ENCODE assay signal across 11 cellular contexts in the genomic region with DNA sequence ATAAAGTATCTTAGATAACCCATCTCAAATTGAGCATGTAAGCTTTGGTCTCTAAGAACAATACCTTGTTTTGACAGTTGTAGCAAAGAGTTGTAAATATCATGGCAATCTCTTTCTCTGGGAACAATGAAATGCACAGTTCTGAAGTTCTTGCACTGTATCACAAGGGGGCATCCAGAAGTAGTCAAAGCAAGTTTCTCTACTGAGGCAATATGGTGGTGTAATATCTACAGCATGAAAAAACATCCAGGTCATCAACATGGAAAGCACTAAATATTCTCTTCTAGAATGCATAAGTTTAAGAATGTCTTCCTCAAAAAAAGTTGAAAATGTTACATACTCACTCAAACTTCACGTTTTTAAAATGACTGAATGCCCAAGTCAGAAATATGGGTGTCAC. TPM values are rescaled to one million over a fixed set of nuclear protein-coding genes. Genes with fewer than 3 reads are reported as not detected.
DNase-seq lines count a peak whose midpoint lies in the region; ATAC-seq and TF ChIP-seq lines count a peak whose summit lies in the region.
"Had no signal": no experiment of that assay in that cellular context is flagged by ENCODE, and none has a peak within 500 bp of the region (broad histone marks: within the 10 kb centered on the region; RNA-seq: fewer than 3 reads in every experiment).

No MANE protein-coding gene starts in this region.

- H3F3A ChIP-seq in GM23248 (ENCODE audit: insufficient read depth) = no peaks in the 10 kb centered on the region

- H3K4me1 Mint-ChIP-seq in CD8-positive, alpha-beta T cell (ENCODE audit: low read depth) = peaks cover 16% of the 10 kb centered on the region
- H3K4me1 Mint-ChIP-seq in activated B cell treated with CpG ODN at 0.5 μM for 24 hours = no peaks in the 10 kb centered on the region

- H3K9me2 ChIP-seq in GM23248 (ENCODE audit: insufficient read depth) = no peaks in the 10 kb centered on the region

- no peak overlapping the region for H2AFZ ChIP-seq in GM23248

- peak; percentile 92 for ATAC-seq in CD8-positive, alpha-beta T cell
- peak; percentile 58 for ATAC-seq in activated B cell treated with CpG ODN at 0.5 μM for 24 hours (ENCODE audit: low read depth)
- peak in 2 of 4 donors; percentile 34 to 42 for ATAC-seq in right lobe of liver
- no peak for ATAC-seq in left colon

- no peaks in the 10 kb centered on the region for H4K20me1 ChIP-seq in GM23248 (ENCODE audit: insufficient read depth)

- H3K9me3 Mint-ChIP-seq in CD8-positive, alpha-beta T cell = no peaks in the 10 kb centered on the region
- no peaks in the 10 kb centered on the region for H3K9me3 Mint-ChIP-seq in activated B cell treated with CpG ODN at 0.5 μM for 24 hours

- peaks cover 29% of the 10 kb centered on the region for H3K36me3 ChIP-seq in CD8-positive, alpha-beta T cell (ENCODE audit: insufficient read depth, low read length)
- peaks cover 29% of the 10 kb centered on the region for H3K36me3 ChIP-seq in GM23248 (ENCODE audit: low read depth)
- peaks cover 0 to 28% (median 7%) of the 10 kb centered on the region in 4 donors for H3K36me3 ChIP-seq in right lobe of liver
- peaks cover 18% of the 10 kb centered on the region for H3K36me3 ChIP-seq in MG63
- H3K36me3 ChIP-seq in prostate gland = peaks cover 0 to 4% of the 10 kb centered on the region in 2 donors

- no peak overlapping the region for H3K27ac ChIP-seq in CD8-positive, alpha-beta T cell (ENCODE audit: low read depth, low read length)
- H3K27ac ChIP-seq in GM23248 (no peak overlapping the region), right lobe of liver (no peak overlapping the region), prostate gland (no peak overlapping the region)

- intact Hi-C loops in CD8-positive, alpha-beta T cell (cut with DNase I, micrococcal nuclease) = loop anchor here (2.0 to 5.0 kb wide), 3 partner anchors 19 to 55 kb away; partner anchors contain the start of genes MTMR6 (in 2 of the 2) and NUP58 (in 2 of the 2)
- intact Hi-C loops in activated B cell treated with CpG ODN at 0.5 μM for 24 hours (cut with micrococcal nuclease) = loop anchor here (1.0 to 5.0 kb wide), 3 partner anchors 20 to 108 kb away; partner anchors contain the start of genes MTMR6 and NUP58
- intact Hi-C loops in right lobe of liver (cut with DNase I) = no loop called here
- intact Hi-C loops in prostate gland (cut with DNase I) = no loop called here
- intact Hi-C loops in left colon (cut with DNase I, micrococcal nuclease) = no loop called here

- TF ChIP-seq CTCF in CD8-positive, alpha-beta T cell (IDR thresholded peaks at IDR 0.05) = no peak
- no peak for TF ChIP-seq CTCF in activated B cell treated with CpG ODN at 0.5 μM for 24 hours (IDR thresholded peaks at IDR 0.05)
- TF ChIP-seq CTCF in right lobe of liver (IDR thresholded peaks at IDR 0.05) = peak in 3 of 4 donors; percentile 5 to 17 (median 9)
- TF ChIP-seq CTCF in prostate gland (IDR thresholded peaks at IDR 0.05) = no peak

- in situ Hi-C loops in GM23248 (cut with MboI) = no loop called here

- peak overlapping the region; percentile 3 for H3K27ac Mint-ChIP-seq in CD8-positive, alpha-beta T cell
- H3K27ac Mint-ChIP-seq in activated B cell treated with CpG ODN at 0.5 μM for 24 hours = no peak overlapping the region

- no peaks in the 10 kb centered on the region for H3K9me3 ChIP-seq in CD8-positive, alpha-beta T cell (ENCODE audit: low read length)
- H3K9me3 ChIP-seq in GM23248 (ENCODE audit: low read depth) (no peaks in the 10 kb centered on the region), right lobe of liver (no peaks in the 10 kb centered on the region), MG63 (no peaks in the 10 kb centered on the region; the same call in 1 of the 2 replicates), prostate gland (no peaks in the 10 kb centered on the region)

- no peak overlapping the region for H3K4me3 Mint-ChIP-seq in CD8-positive, alpha-beta T cell
- H3K4me3 Mint-ChIP-seq in activated B cell treated with CpG ODN at 0.5 μM for 24 hours = no peak overlapping the region

- POLR2A ChIA-PET in CD8-positive, alpha-beta T cell (lab: Charles Lee) = no interaction called here
- POLR2A ChIA-PET in activated B cell treated with CpG ODN at 0.5 μM for 24 hours (lab: Charles Lee) = no interaction called here

- no peaks in the 10 kb centered on the region for H3K27me3 ChIP-seq in CD8-positive, alpha-beta T cell (ENCODE audit: insufficient read depth, low read length)
- H3K27me3 ChIP-seq in GM23248 (replicated peaks; ENCODE audit: insufficient read depth) (no peaks in the 10 kb centered on the region), right lobe of liver (no peaks in the 10 kb centered on the region), MG63 (no peaks in the 10 kb centered on the region), prostate gland (replicated peaks; ENCODE audit: insufficient read depth) (no peaks in the 10 kb centered on the region)

- CTCF ChIA-PET in CD8-positive, alpha-beta T cell (lab: Charles Lee) = no interaction called here
- CTCF ChIA-PET in activated B cell treated with CpG ODN at 0.5 μM for 24 hours (lab: Charles Lee) = no interaction called here

- no peaks in the 10 kb centered on the region for H3K27me3 Mint-ChIP-seq in CD8-positive, alpha-beta T cell (ENCODE audit: low read depth)
- no peaks in the 10 kb centered on the region for H3K27me3 Mint-ChIP-seq in activated B cell treated with CpG ODN at 0.5 μM for 24 hours

- no peak for DNase-seq in CD8-positive, alpha-beta T cell
- peak; percentile 45 for DNase-seq in GM23248
- no peak for DNase-seq in activated B cell treated with CpG ODN at 0.5 μM for 24 hours
- no peak for DNase-seq in right lobe of liver
- no peak for DNase-seq in MG63
- DNase-seq in prostate gland (ENCODE audit: low spot score) = no peak
- DNase-seq in left colon = no peak
- DNase-seq in NCI-H1092 (lab: John Stamatoyannopoulos, UW) = no peak
- DNase-seq: activated CD4-positive, alpha-beta T cell treated with anti-CD3 and anti-CD28 coated beads, Interleukin-2, amount 50 U/mL, for 1 hour; effector CD4-positive, alpha-beta T cell; NCI-H345 had no signal

- H3K36me3 Mint-ChIP-seq in CD8-positive, alpha-beta T cell = peaks cover 75% of the 10 kb centered on the region
- peaks cover 72% of the 10 kb centered on the region for H3K36me3 Mint-ChIP-seq in activated B cell treated with CpG ODN at 0.5 μM for 24 hours (ENCODE audit: low read depth)

- no peak overlapping the region for H3K4me2 ChIP-seq in GM23248 (ENCODE audit: unreplicated experiment)

- WGBS in GM23248 (ENCODE audit: low coverage in 1 of 2, low lambda C conversion rate in 2 of 2, missing lambda C conversion rate in 2 of 2), 2 experiments = 47 to 50% methylated on average over 1 of the region's 1 CpG
- 75% methylated on average over 1 of the region's 1 CpG for WGBS in right lobe of liver (ENCODE audit: insufficient coverage, low coverage, low lambda C conversion rate, missing lambda C conversion rate)
- WGBS in prostate gland = 89% methylated on average over 1 of the region's 1 CpG

- TF ChIP-seq POLR2A in right lobe of liver (IDR thresholded peaks at IDR 0.05) = no peak
- TF ChIP-seq POLR2A in prostate gland (IDR thresholded peaks at IDR 0.05) = no peak

- H3K4me1 ChIP-seq in CD8-positive, alpha-beta T cell (ENCODE audit: insufficient read depth, low read length) = no peaks in the 10 kb centered on the region
- no peaks in the 10 kb centered on the region for H3K4me1 ChIP-seq in GM23248 (ENCODE audit: insufficient read depth)
- no peaks in the 10 kb centered on the region for H3K4me1 ChIP-seq in right lobe of liver
- no peaks in the 10 kb centered on the region for H3K4me1 ChIP-seq in prostate gland (replicated peaks)

- no peak overlapping the region for H3K9ac ChIP-seq in GM23248

- peaks cover 61% of the 10 kb centered on the region for H3K79me2 ChIP-seq in GM23248 (ENCODE audit: insufficient read depth)

- H3K4me3 ChIP-seq in CD8-positive, alpha-beta T cell (ENCODE audit: low read depth, low read length) = no peak overlapping the region
- H3K4me3 ChIP-seq in GM23248 (no peak overlapping the region), right lobe of liver (no peak overlapping the region), MG63 (no peak overlapping the region), prostate gland (no peak overlapping the region)

RNA-seq across cellular contexts. Expression of gene MTMR6, which starts 19.6 kb away (rescaled TPM):
- total RNA-seq in CD8-positive, alpha-beta T cell = 10 to 100 TPM; 41.9 to 44.4 TPM
- 37.2 and 40.8 TPM in 2 replicates for total RNA-seq in GM23248 (2014; rRNA removed; shearing (Covaris generic))
- polyA plus RNA-seq in GM23248 (2016; fragmentation: Nextera tagmentation; extraction: Ambion mirVana) = 25.5 and 26.1 TPM in 2 replicates
- 18.3 and 19.8 TPM in 2 replicates for total RNA-seq in activated B cell treated with CpG ODN at 0.5 μM for 24 hours
- 10 to 100 TPM in 2 of 6 experiments, 1 to 10 TPM in 4; 5.1 to 13.4 (median 7.4) TPM for total RNA-seq in right lobe of liver
- total RNA-seq in MG63 (2014; rRNA removed; shearing (Covaris generic); ENCODE audit: low replicate concordance) = 12.8 and 16.8 TPM in 2 replicates
- 10 to 100 TPM; 12.7 to 17.1 TPM for total RNA-seq in prostate gland
- 10 to 100 TPM; 13.6 to 14.7 TPM for total RNA-seq in left colon

RNA-seq across cellular contexts. Expression of gene NUP58, which starts 33.7 kb away (rescaled TPM):
- 10 to 100 TPM; 73.2 to 78.9 TPM for total RNA-seq in CD8-positive, alpha-beta T cell
- total RNA-seq in GM23248 (2014; rRNA removed; shearing (Covaris generic)) = 54.8 and 62.9 TPM in 2 replicates
- polyA plus RNA-seq in GM23248 (2016; fragmentation: Nextera tagmentation; extraction: Ambion mirVana) = 22.5 and 22.6 TPM in 2 replicates
- 44.8 and 48.4 TPM in 2 replicates for total RNA-seq in activated B cell treated with CpG ODN at 0.5 μM for 24 hours
- 10 to 100 TPM; 11.7 to 33.2 (median 21.6) TPM for total RNA-seq in right lobe of liver
- 46.8 and 53.8 TPM in 2 replicates for total RNA-seq in MG63 (2014; rRNA removed; shearing (Covaris generic); ENCODE audit: low replicate concordance)
- total RNA-seq in prostate gland = 100 to 1,000 TPM in 1 of 2 donors, 10 to 100 TPM in 1; 35.6 to 143 TPM
- total RNA-seq in left colon = 10 to 100 TPM; 28.7 to 32.6 TPM

Comparison
In these comparisons a context has a peak if more than half of its experiments do, and no peak if none do; other contexts are left out.
1. CTCF ChIP-seq: peak in right lobe of liver (3 of 4); none in CD8-positive, alpha-beta T cell (single experiment), activated B cell treated with CpG ODN at 0.5 μM for 24 hours (single experiment) and prostate gland (0 of 4).
2. intact Hi-C loops: an anchor here in CD8-positive, alpha-beta T cell (2.0 to 5.0 kb wide) and activated B cell treated with CpG ODN at 0.5 μM for 24 hours (1.0 to 5.0 kb wide); none called in right lobe of liver, prostate gland and left colon.